25 cellular contexts compared by ENCODE assay signal in the genomic region with DNA sequence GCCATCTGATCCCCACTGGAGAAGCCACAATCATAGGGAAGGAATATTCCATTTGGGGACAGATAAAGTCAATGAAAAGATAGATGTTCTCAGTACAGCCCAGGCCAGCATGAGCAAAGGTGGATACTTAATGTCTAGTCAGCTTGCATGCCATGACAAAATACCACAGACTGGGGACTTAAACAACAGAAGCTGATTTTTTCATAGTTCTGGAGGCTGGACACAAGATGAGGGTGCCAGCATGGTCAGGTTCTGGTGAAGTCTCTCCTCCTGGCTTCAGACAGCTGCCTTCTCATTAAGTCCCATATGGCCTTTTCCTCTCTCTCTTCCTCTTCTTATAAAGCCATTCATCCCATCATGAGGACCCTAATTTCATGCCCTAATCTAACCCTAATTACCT.
"Had no signal": no experiment of that assay in that cellular context is flagged by ENCODE, and none has a peak within 500 bp of the region (broad histone marks: within the 10 kb centered on the region; RNA-seq: fewer than 3 reads in every experiment).

No MANE protein-coding gene starts in this region.

- H3K4me1 Mint-ChIP-seq: brain had no signal

- H3K9me3 Mint-ChIP-seq: activated CD4-positive, alpha-beta memory T cell treated with anti-CD3 and anti-CD28 coated beads, Interleukin-2, amount 10 ng/mL, durations not matched to agents 7 days and 5 days; activated naive CD4-positive, alpha-beta T cell treated with anti-CD3 and anti-CD28 coated beads, Interleukin-2, amount 10 ng/mL, durations not matched to agents 7 days and 5 days; activated T-cell treated with anti-CD3 and anti-CD28 coated beads, Interleukin-2, amount 50 U/mL, for 24 hours had no signal

- H3K4me3 Mint-ChIP-seq: activated CD4-positive, alpha-beta memory T cell treated with anti-CD3 and anti-CD28 coated beads, Interleukin-2, amount 10 ng/mL, durations not matched to agents 7 days and 5 days; activated CD4-positive, alpha-beta T cell treated with anti-CD3 and anti-CD28 coated beads, Interleukin-2, amount 10 ng/mL, durations not matched to agents 7 days and 5 days; activated naive CD4-positive, alpha-beta T cell treated with anti-CD3 and anti-CD28 coated beads, Interleukin-2, amount 10 ng/mL, durations not matched to agents 7 days and 5 days; activated naive CD8-positive, alpha-beta T cell treated with anti-CD3 and anti-CD28 coated beads, Interleukin-2, amount 10 ng/mL, durations not matched to agents 7 days and 5 days; activated T-cell treated with anti-CD3 and anti-CD28 coated beads, Interleukin-2, amount 50 U/mL, for 24 hours; activated T-cell treated with anti-CD3 and anti-CD28 coated beads, Interleukin-2, amount 50 U/mL, for 72 hours; brain; WTC11 had no signal

- H3K27ac ChIP-seq: ascending aorta, breast epithelium, cardiac muscle cell, colonic mucosa had no signal

- H3K27ac Mint-ChIP-seq: activated naive CD4-positive, alpha-beta T cell treated with anti-CD3 and anti-CD28 coated beads, Interleukin-2, amount 50 U/mL, for 72 hours; activated T-cell treated with anti-CD3 and anti-CD28 coated beads, Interleukin-2, amount 50 U/mL, for 24 hours; activated T-cell treated with anti-CD3 and anti-CD28 coated beads, Interleukin-2, amount 50 U/mL, for 72 hours; brain; WTC11 had no signal

- DNase-seq: activated CD4-positive, alpha-beta memory T cell treated with anti-CD3 and anti-CD28 coated beads, Interleukin-2, amount 10 ng/mL, durations not matched to agents 7 days and 5 days; activated CD4-positive, alpha-beta T cell treated with anti-CD3 and anti-CD28 coated beads for 1 hour; activated CD4-positive, alpha-beta T cell treated with anti-CD3 and anti-CD28 coated beads for 4 hours; activated CD4-positive, alpha-beta T cell treated with anti-CD3 and anti-CD28 coated beads, Interleukin-2, amount 10 ng/mL, durations not matched to agents 7 days and 5 days; activated CD4-positive, alpha-beta T cell treated with anti-CD3 and anti-CD28 coated beads, Interleukin-2, amount 50 U/mL, for 4 hours; activated CD8-positive, alpha-beta memory T cell treated with anti-CD3 and anti-CD28 coated beads, Interleukin-2, amount 50 U/mL, for 48 hours; activated gamma-delta T cell; activated naive CD4-positive, alpha-beta T cell; activated naive CD4-positive, alpha-beta T cell treated with anti-CD3 and anti-CD28 coated beads, Interleukin-2, amount 10 ng/mL, durations not matched to agents 7 days and 5 days; activated naive CD8-positive, alpha-beta T cell treated with anti-CD3 and anti-CD28 coated beads, Interleukin-2, amount 10 ng/mL, durations not matched to agents 7 days and 5 days; activated T-cell treated with anti-CD3 and anti-CD28 coated beads for 4 hours; activated T-cell treated with anti-CD3 and anti-CD28 coated beads, Interleukin-2, amount 50 U/mL, for 24 hours; activated T-cell treated with anti-CD3 and anti-CD28 coated beads, Interleukin-2, amount 50 U/mL, for 72 hours; central memory CD4-positive, alpha-beta T cell; cerebellar nuclear complex; colonic mucosa; effector CD8-positive, alpha-beta T cell; head of caudate nucleus; T-helper 2 cell had no signal

- H3K36me3 Mint-ChIP-seq: activated naive CD4-positive, alpha-beta T cell treated with anti-CD3 and anti-CD28 coated beads, Interleukin-2, amount 10 ng/mL, durations not matched to agents 7 days and 5 days; activated naive CD4-positive, alpha-beta T cell treated with anti-CD3 and anti-CD28 coated beads, Interleukin-2, amount 50 U/mL, for 72 hours; brain; WTC11 had no signal

- H3K27me3 Mint-ChIP-seq: activated CD4-positive, alpha-beta T cell treated with anti-CD3 and anti-CD28 coated beads, Interleukin-2, amount 10 ng/mL, durations not matched to agents 7 days and 5 days; activated T-cell treated with anti-CD3 and anti-CD28 coated beads, Interleukin-2, amount 50 U/mL, for 24 hours; brain had no signal
